ENCODE assay signal across 11 cellular contexts in the genomic region with DNA sequence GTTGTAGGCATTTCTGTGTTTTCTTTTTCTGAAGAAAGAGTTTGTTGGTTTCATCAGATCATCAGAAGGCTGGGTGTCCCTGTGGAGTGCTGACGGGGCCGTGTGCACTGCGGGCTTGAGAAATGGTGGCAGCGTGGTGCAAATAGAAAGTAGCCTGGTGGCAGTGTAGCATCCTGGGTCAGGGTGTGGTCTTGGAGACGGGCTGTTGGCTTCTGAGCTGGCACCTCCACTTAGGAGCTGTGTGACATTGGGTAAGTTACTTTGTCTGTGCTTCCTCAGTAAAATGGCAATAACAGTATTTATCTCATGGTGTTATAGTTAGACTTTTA. TPM values are rescaled to one million over a fixed set of nuclear protein-coding genes. Genes with fewer than 3 reads are reported as not detected.
DNase-seq lines count a peak whose midpoint lies in the region; ATAC-seq and TF ChIP-seq lines count a peak whose summit lies in the region.
"Had no signal": no experiment of that assay in that cellular context is flagged by ENCODE, and none has a peak within 500 bp of the region (broad histone marks: within the 10 kb centered on the region; RNA-seq: fewer than 3 reads in every experiment).

No MANE protein-coding gene starts in this region.

- no peaks in the 10 kb centered on the region for H3K27me3 Mint-ChIP-seq in activated CD8-positive, alpha-beta memory T cell treated with anti-CD3 and anti-CD28 coated beads, Interleukin-2, amount 10 ng/mL, durations not matched to agents 7 days and 5 days

- no peaks in the 10 kb centered on the region for H3K9me3 Mint-ChIP-seq in activated CD8-positive, alpha-beta memory T cell treated with anti-CD3 and anti-CD28 coated beads, Interleukin-2, amount 10 ng/mL, durations not matched to agents 7 days and 5 days (ENCODE audit: low read depth)
- H3K9me3 Mint-ChIP-seq: activated T-cell treated with anti-CD3 and anti-CD28 coated beads, Interleukin-2, amount 50 U/mL, for 4 hours; T-helper 2 cell treated with Interferon-gamma antibody and Interleukin-4, amounts not matched to agents 5 μg/mL and 100 μg/mL, for 36 hours had no signal

- CTCF ChIA-PET in activated CD8-positive, alpha-beta memory T cell treated with anti-CD3 and anti-CD28 coated beads, Interleukin-2, amount 10 ng/mL, durations not matched to agents 7 days and 5 days (lab: Charles Lee): interaction anchor here (1.1 kb wide), 1 partner anchor 16 kb away, joined by 3 read pairs; no protein-coding TSS in a partner anchor

- H3K4me1 Mint-ChIP-seq in activated CD8-positive, alpha-beta memory T cell treated with anti-CD3 and anti-CD28 coated beads, Interleukin-2, amount 10 ng/mL, durations not matched to agents 7 days and 5 days: no peaks in the 10 kb centered on the region

- H3K4me3 Mint-ChIP-seq in activated CD8-positive, alpha-beta memory T cell treated with anti-CD3 and anti-CD28 coated beads, Interleukin-2, amount 10 ng/mL, durations not matched to agents 7 days and 5 days: no peak overlapping the region
- H3K4me3 Mint-ChIP-seq: activated T-cell treated with anti-CD3 and anti-CD28 coated beads, Interleukin-2, amount 50 U/mL, for 4 hours; T-helper 2 cell treated with Interferon-gamma antibody and Interleukin-4, amounts not matched to agents 5 μg/mL and 100 μg/mL, for 36 hours had no signal

- H3K27me3 ChIP-seq in heart right ventricle: no peaks in the 10 kb centered on the region
- no peaks in the 10 kb centered on the region for H3K27me3 ChIP-seq in esophagus (ENCODE audit: control insufficient read depth in 1 of 2, insufficient read depth in 2 of 2, low read length in 2 of 2)
- H3K27me3 ChIP-seq in uterus: no peaks in the 10 kb centered on the region

- H3K36me3 Mint-ChIP-seq in activated CD8-positive, alpha-beta memory T cell treated with anti-CD3 and anti-CD28 coated beads, Interleukin-2, amount 10 ng/mL, durations not matched to agents 7 days and 5 days: no peaks in the 10 kb centered on the region

- H3K27ac Mint-ChIP-seq in activated CD8-positive, alpha-beta memory T cell treated with anti-CD3 and anti-CD28 coated beads, Interleukin-2, amount 10 ng/mL, durations not matched to agents 7 days and 5 days: no peak overlapping the region
- H3K27ac Mint-ChIP-seq: T-helper 2 cell treated with Interferon-gamma antibody and Interleukin-4, amounts not matched to agents 5 μg/mL and 100 μg/mL, for 36 hours had no signal

- H3K4me1 ChIP-seq in heart right ventricle (peaks cover 39 to 88% (median 74%) of the 10 kb centered on the region in 9 donors), esophagus (ENCODE audit: control insufficient read depth in 2 of 2, insufficient read depth in 2 of 2, low read length in 1 of 2) (peaks cover 35 to 49% of the 10 kb centered on the region in 2 donors), uterus (peaks cover 0 to 22% of the 10 kb centered on the region in 2 donors)

- TF ChIP-seq CTCF in heart right ventricle (IDR thresholded peaks at IDR 0.05): no peak
- no peak for TF ChIP-seq CTCF in omental fat pad (IDR thresholded peaks at IDR 0.05)
- TF ChIP-seq CTCF in uterus (IDR thresholded peaks at IDR 0.05): no peak

- peak in 2 of 8 donors; percentile 10 to 17 for ATAC-seq in heart right ventricle
- ATAC-seq in left ventricle myocardium superior: no peak
- ATAC-seq in omental fat pad (ENCODE audit: low FRiP score): peak; percentile 21
- ATAC-seq in activated CD8-positive, alpha-beta memory T cell treated with anti-CD3 and anti-CD28 coated beads, Interleukin-2, amount 10 ng/mL, durations not matched to agents 7 days and 5 days: no peak
- no peak for ATAC-seq in GM21619 (IDR thresholded peaks at IDR 0.05; ENCODE audit: unreplicated experiment)
- ATAC-seq: activated T-cell treated with anti-CD3 and anti-CD28 coated beads, Interleukin-2, amount 50 U/mL, for 4 hours had no signal

- H3K36me3 ChIP-seq in heart right ventricle (peaks cover 0 to 35% (median 0%) of the 10 kb centered on the region in 9 donors), esophagus (ENCODE audit: control insufficient read depth in 2 of 2, insufficient read depth in 2 of 2, low read length in 1 of 2) (peaks cover 0 to 2% of the 10 kb centered on the region in 2 donors), uterus (no peaks in the 10 kb centered on the region)

- intact Hi-C loops in heart right ventricle (cut with DNase I): no loop called here
- intact Hi-C loops in left ventricle myocardium superior (cut with micrococcal nuclease): no loop called here
- intact Hi-C loops in uterus (cut with DNase I; ENCODE audit: low total_unique reads): no loop called here

- H3K4me3 ChIP-seq in heart right ventricle (peak overlapping the region in 1 of 10 donors; percentile 2), esophagus (ENCODE audit: low read depth in 1 of 2, low read length in 2 of 2) (peak overlapping the region in 1 of 2 donors; percentile 7), uterus (no peak overlapping the region)

- WGBS in heart right ventricle, 2 donors: 55 to 64% methylated on average over 5 of the region's 5 CpGs
- WGBS in esophagus, 2 donors: 55 to 57% methylated on average over 5 of the region's 5 CpGs

- TF ChIP-seq POLR2A in uterus (IDR thresholded peaks at IDR 0.05): no peak

- DNase-seq in heart right ventricle (no peak), left ventricle myocardium superior (no peak), omental fat pad (ENCODE audit: low spot score) (no peak), uterus (no peak), superior temporal gyrus (ENCODE audit: extremely low spot score) (no peak)
- DNase-seq in activated CD8-positive, alpha-beta memory T cell treated with anti-CD3 and anti-CD28 coated beads, Interleukin-2, amount 10 ng/mL, durations not matched to agents 7 days and 5 days: no peak
- DNase-seq: activated T-cell treated with anti-CD3 and anti-CD28 coated beads, Interleukin-2, amount 50 U/mL, for 4 hours; NCI-H82 had no signal

- H3K27ac ChIP-seq in heart right ventricle (peak overlapping the region; percentile 52 to 93 (median 85)), esophagus (ENCODE audit: low read depth in 2 of 2, low read length in 1 of 2) (peak overlapping the region; percentile 94 to 96), uterus (peak overlapping the region; percentile 55 to 62)

- H3K9me3 ChIP-seq in heart right ventricle: no peaks in the 10 kb centered on the region
- no peaks in the 10 kb centered on the region for H3K9me3 ChIP-seq in esophagus (ENCODE audit: control insufficient read depth in 2 of 2, insufficient read depth in 1 of 2, low read depth in 1 of 2, low read length in 1 of 2)
- no peaks in the 10 kb centered on the region for H3K9me3 ChIP-seq in uterus

RNA-seq across cellular contexts. Expression of a gene that starts 10.0 kb away (rescaled TPM):
- 10 to 100 TPM; 50.3 to 86.1 (median 61.5) TPM for total RNA-seq in heart right ventricle
- polyA plus RNA-seq in heart right ventricle: 10 to 100 TPM; 14.8 to 15.9 TPM
- total RNA-seq in left ventricle myocardium superior: 57.9 TPM
- 10 to 100 TPM; 29.9 to 37.3 TPM for polyA plus RNA-seq in esophagus
- total RNA-seq in omental fat pad: 10 to 100 TPM; 45.4 to 86.5 (median 81.2) TPM
- total RNA-seq in uterus: 10 to 100 TPM; 10.9 to 86.0 (median 42.5) TPM
- total RNA-seq in activated CD8-positive, alpha-beta memory T cell treated with anti-CD3 and anti-CD28 coated beads, Interleukin-2, amount 10 ng/mL, durations not matched to agents 7 days and 5 days: under 1 TPM; 0.58 to 0.68 TPM

RNA-seq across cellular contexts. Expression of a gene that starts 48.4 kb away (rescaled TPM):
- 1,000 to 10,000 TPM in 9 of 10 donors, 100 to 1,000 TPM in 1; 984 to 1,344 (median 1,239) TPM for total RNA-seq in heart right ventricle
- 1,000 to 10,000 TPM; 1,373 to 4,233 TPM for polyA plus RNA-seq in heart right ventricle
- 1,255 TPM for total RNA-seq in left ventricle myocardium superior
- polyA plus RNA-seq in esophagus: 1,000 to 10,000 TPM; 2,283 to 4,187 TPM
- total RNA-seq in omental fat pad: 1,000 to 10,000 TPM; 2,241 to 3,327 (median 3,027) TPM
- total RNA-seq in uterus: over 10,000 TPM in 1 of 4 donors, 1,000 to 10,000 TPM in 3; 2,445 to 12,361 (median 6,046) TPM
- 1,000 to 10,000 TPM; 1,980 to 2,218 TPM for total RNA-seq in activated CD8-positive, alpha-beta memory T cell treated with anti-CD3 and anti-CD28 coated beads, Interleukin-2, amount 10 ng/mL, durations not matched to agents 7 days and 5 days

Comparison
In these comparisons a context has a peak if more than half of its experiments do, and no peak if none do; other contexts are left out.
1. RNA of a gene that starts 10.0 kb away (total RNA-seq): 45.4 to 86.5 TPM in omental fat pad, 10.9 to 86.0 TPM in uterus, 50.3 to 86.1 TPM in heart right ventricle and 57.9 TPM in left ventricle myocardium superior (single experiment); 0.58 to 0.68 TPM in activated CD8-positive, alpha-beta memory T cell treated with anti-CD3 and anti-CD28 coated beads, Interleukin-2, amount 10 ng/mL, durations not matched to agents 7 days and 5 days; every median in the first group is over 4 times any median in the second.
2. Peak in every context shown above with its lines, with median percentiles within 50 percentile points of each other: H3K27ac ChIP-seq.